ENCODE assay signal across 2 cellular contexts in the genomic region with DNA sequence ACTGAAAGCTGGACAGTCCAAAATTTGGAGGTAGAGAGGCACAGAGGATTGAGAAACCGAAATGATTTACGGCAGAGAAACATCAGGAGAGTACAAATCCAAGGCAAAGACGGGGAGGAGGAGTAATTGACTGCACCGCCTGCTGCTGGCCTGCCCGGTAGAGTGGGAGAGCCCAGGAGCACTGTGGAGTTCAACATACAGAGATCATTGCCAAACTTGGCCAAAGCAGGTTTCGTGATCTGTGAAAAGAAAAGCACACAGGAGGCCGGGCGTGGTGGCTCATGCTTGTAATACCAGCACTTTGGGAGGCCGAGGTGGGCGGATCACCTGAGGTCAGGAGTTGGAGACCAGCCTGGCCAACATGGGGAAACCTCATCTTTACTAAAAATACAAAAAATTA.
TF ChIP-seq lines count a peak whose summit lies in the region.

No MANE protein-coding gene starts in this region.

TF ChIP-seq in GM23338, 12 proteins besides CTCF, POLR2A, EP300 and RAD21 (continued from another document):
- TF ChIP-seq, protein P1, sequence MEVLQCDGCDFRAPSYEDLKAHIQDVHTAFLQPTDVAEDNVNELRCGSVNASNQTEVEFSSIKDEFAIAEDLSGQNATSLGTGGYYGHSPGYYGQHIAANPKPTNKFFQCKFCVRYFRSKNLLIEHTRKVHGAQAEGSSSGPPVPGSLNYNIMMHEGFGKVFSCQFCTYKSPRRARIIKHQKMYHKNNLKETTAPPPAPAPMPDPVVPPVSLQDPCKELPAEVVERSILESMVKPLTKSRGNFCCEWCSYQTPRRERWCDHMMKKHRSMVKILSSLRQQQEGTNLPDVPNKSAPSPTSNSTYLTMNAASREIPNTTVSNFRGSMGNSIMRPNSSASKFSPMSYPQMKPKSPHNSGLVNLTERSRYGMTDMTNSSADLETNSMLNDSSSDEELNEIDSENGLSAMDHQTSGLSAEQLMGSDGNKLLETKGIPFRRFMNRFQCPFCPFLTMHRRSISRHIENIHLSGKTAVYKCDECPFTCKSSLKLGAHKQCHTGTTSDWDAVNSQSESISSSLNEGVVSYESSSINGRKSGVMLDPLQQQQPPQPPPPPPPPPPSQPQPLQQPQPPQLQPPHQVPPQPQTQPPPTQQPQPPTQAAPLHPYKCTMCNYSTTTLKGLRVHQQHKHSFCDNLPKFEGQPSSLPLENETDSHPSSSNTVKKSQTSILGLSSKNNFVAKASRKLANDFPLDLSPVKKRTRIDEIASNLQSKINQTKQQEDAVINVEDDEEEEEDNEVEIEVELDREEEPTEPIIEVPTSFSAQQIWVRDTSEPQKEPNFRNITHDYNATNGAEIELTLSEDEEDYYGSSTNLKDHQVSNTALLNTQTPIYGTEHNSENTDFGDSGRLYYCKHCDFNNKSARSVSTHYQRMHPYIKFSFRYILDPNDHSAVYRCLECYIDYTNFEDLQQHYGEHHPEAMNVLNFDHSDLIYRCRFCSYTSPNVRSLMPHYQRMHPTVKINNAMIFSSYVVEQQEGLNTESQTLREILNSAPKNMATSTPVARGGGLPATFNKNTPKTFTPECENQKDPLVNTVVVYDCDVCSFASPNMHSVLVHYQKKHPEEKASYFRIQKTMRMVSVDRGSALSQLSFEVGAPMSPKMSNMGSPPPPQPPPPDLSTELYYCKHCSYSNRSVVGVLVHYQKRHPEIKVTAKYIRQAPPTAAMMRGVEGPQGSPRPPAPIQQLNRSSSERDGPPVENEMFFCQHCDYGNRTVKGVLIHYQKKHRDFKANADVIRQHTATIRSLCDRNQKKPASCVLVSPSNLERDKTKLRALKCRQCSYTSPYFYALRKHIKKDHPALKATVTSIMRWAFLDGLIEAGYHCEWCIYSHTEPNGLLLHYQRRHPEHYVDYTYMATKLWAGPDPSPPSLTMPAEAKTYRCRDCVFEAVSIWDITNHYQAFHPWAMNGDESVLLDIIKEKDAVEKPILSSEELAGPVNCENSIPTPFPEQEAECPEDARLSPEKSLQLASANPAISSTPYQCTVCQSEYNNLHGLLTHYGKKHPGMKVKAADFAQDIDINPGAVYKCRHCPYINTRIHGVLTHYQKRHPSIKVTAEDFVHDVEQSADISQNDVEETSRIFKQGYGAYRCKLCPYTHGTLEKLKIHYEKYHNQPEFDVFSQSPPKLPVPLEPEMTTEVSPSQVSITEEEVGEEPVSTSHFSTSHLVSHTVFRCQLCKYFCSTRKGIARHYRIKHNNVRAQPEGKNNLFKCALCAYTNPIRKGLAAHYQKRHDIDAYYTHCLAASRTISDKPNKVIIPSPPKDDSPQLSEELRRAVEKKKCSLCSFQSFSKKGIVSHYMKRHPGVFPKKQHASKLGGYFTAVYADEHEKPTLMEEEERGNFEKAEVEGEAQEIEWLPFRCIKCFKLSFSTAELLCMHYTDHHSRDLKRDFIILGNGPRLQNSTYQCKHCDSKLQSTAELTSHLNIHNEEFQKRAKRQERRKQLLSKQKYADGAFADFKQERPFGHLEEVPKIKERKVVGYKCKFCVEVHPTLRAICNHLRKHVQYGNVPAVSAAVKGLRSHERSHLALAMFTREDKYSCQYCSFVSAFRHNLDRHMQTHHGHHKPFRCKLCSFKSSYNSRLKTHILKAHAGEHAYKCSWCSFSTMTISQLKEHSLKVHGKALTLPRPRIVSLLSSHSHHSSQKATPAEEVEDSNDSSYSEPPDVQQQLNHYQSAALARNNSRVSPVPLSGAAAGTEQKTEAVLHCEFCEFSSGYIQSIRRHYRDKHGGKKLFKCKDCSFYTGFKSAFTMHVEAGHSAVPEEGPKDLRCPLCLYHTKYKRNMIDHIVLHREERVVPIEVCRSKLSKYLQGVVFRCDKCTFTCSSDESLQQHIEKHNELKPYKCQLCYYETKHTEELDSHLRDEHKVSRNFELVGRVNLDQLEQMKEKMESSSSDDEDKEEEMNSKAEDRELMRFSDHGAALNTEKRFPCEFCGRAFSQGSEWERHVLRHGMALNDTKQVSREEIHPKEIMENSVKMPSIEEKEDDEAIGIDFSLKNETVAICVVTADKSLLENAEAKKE (CRISPR knock-in tag; IDR thresholded peaks at IDR 0.05): no peak
- TF ChIP-seq ZNF114 (CRISPR knock-in tag; IDR thresholded peaks at IDR 0.05) (no peak), CREB1 (CRISPR knock-in tag; IDR thresholded peaks at IDR 0.05; ENCODE audit: low read depth) (no peak)
- TF ChIP-seq, protein P2, sequence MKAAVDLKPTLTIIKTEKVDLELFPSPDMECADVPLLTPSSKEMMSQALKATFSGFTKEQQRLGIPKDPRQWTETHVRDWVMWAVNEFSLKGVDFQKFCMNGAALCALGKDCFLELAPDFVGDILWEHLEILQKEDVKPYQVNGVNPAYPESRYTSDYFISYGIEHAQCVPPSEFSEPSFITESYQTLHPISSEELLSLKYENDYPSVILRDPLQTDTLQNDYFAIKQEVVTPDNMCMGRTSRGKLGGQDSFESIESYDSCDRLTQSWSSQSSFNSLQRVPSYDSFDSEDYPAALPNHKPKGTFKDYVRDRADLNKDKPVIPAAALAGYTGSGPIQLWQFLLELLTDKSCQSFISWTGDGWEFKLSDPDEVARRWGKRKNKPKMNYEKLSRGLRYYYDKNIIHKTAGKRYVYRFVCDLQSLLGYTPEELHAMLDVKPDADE (IDR thresholded peaks at IDR 0.05): no peak
- TF ChIP-seq, protein P3, sequence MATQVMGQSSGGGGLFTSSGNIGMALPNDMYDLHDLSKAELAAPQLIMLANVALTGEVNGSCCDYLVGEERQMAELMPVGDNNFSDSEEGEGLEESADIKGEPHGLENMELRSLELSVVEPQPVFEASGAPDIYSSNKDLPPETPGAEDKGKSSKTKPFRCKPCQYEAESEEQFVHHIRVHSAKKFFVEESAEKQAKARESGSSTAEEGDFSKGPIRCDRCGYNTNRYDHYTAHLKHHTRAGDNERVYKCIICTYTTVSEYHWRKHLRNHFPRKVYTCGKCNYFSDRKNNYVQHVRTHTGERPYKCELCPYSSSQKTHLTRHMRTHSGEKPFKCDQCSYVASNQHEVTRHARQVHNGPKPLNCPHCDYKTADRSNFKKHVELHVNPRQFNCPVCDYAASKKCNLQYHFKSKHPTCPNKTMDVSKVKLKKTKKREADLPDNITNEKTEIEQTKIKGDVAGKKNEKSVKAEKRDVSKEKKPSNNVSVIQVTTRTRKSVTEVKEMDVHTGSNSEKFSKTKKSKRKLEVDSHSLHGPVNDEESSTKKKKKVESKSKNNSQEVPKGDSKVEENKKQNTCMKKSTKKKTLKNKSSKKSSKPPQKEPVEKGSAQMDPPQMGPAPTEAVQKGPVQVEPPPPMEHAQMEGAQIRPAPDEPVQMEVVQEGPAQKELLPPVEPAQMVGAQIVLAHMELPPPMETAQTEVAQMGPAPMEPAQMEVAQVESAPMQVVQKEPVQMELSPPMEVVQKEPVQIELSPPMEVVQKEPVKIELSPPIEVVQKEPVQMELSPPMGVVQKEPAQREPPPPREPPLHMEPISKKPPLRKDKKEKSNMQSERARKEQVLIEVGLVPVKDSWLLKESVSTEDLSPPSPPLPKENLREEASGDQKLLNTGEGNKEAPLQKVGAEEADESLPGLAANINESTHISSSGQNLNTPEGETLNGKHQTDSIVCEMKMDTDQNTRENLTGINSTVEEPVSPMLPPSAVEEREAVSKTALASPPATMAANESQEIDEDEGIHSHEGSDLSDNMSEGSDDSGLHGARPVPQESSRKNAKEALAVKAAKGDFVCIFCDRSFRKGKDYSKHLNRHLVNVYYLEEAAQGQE (IDR thresholded peaks at IDR 0.05; ENCODE audit: unreplicated experiment): no peak

TF ChIP-seq in GM12878, 131 proteins besides CTCF, POLR2A, EP300 and RAD21 (continued from another document):
- TF ChIP-seq, protein P4, sequence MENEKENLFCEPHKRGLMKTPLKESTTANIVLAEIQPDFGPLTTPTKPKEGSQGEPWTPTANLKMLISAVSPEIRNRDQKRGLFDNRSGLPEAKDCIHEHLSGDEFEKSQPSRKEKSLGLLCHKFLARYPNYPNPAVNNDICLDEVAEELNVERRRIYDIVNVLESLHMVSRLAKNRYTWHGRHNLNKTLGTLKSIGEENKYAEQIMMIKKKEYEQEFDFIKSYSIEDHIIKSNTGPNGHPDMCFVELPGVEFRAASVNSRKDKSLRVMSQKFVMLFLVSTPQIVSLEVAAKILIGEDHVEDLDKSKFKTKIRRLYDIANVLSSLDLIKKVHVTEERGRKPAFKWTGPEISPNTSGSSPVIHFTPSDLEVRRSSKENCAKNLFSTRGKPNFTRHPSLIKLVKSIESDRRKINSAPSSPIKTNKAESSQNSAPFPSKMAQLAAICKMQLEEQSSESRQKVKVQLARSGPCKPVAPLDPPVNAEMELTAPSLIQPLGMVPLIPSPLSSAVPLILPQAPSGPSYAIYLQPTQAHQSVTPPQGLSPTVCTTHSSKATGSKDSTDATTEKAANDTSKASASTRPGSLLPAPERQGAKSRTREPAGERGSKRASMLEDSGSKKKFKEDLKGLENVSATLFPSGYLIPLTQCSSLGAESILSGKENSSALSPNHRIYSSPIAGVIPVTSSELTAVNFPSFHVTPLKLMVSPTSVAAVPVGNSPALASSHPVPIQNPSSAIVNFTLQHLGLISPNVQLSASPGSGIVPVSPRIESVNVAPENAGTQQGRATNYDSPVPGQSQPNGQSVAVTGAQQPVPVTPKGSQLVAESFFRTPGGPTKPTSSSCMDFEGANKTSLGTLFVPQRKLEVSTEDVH (IDR thresholded peaks at IDR 0.05; ENCODE audit: low read depth, partially characterized antibody): no peak
- TF ChIP-seq DPF2 (IDR thresholded peaks at IDR 0.05) (no peak), IKZF2 (IDR thresholded peaks at IDR 0.05) (no peak), SMARCA5 (IDR thresholded peaks at IDR 0.05) (no peak), MEF2B (IDR thresholded peaks at IDR 0.05; ENCODE audit: partially characterized antibody, poor library complexity, severe bottlenecking) (no peak), CBFB (IDR thresholded peaks at IDR 0.05; ENCODE audit: low read depth) (no peak), SREBF1 (IDR thresholded peaks at IDR 0.05; ENCODE audit: low read length) (no peak), RELA (IDR thresholded peaks at IDR 0.05; ENCODE audit: borderline replicate concordance, partially characterized antibody) (no peak)
- TF ChIP-seq, protein P5, sequence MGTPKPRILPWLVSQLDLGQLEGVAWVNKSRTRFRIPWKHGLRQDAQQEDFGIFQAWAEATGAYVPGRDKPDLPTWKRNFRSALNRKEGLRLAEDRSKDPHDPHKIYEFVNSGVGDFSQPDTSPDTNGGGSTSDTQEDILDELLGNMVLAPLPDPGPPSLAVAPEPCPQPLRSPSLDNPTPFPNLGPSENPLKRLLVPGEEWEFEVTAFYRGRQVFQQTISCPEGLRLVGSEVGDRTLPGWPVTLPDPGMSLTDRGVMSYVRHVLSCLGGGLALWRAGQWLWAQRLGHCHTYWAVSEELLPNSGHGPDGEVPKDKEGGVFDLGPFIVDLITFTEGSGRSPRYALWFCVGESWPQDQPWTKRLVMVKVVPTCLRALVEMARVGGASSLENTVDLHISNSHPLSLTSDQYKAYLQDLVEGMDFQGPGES (IDR thresholded peaks at IDR 0.05): no peak
- TF ChIP-seq, protein P6, sequence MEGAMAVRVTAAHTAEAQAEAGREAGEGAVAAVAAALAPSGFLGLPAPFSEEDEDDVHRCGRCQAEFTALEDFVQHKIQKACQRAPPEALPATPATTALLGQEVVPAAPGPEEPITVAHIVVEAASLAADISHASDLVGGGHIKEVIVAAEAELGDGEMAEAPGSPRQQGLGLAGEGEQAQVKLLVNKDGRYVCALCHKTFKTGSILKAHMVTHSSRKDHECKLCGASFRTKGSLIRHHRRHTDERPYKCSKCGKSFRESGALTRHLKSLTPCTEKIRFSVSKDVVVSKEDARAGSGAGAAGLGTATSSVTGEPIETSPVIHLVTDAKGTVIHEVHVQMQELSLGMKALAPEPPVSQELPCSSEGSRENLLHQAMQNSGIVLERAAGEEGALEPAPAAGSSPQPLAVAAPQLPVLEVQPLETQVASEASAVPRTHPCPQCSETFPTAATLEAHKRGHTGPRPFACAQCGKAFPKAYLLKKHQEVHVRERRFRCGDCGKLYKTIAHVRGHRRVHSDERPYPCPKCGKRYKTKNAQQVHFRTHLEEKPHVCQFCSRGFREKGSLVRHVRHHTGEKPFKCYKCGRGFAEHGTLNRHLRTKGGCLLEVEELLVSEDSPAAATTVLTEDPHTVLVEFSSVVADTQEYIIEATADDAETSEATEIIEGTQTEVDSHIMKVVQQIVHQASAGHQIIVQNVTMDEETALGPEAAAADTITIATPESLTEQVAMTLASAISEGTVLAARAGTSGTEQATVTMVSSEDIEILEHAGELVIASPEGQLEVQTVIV (IDR thresholded peaks at IDR 0.05; ENCODE audit: borderline replicate concordance, partially characterized antibody): no peak
